ENCODE assay signal across 25 cellular contexts in genomic region chr22:49184736-49185135, GRCh38.
DNase-seq lines count a peak whose midpoint lies in the region; ATAC-seq and TF ChIP-seq lines count a peak whose summit lies in the region.
"Had no signal": no experiment of that assay in that cellular context is flagged by ENCODE, and none has a peak within 500 bp of the region (broad histone marks: within the 10 kb centered on the region; RNA-seq: fewer than 3 reads in every experiment).

No MANE protein-coding gene starts in this region.

- intact Hi-C loops in Right ventricle myocardium inferior (cut with DNase I), result no loop called here
- intact Hi-C loops in cardiac septum (cut with DNase I), result no loop called here
- intact Hi-C loops in lower lobe of right lung (cut with DNase I), result no loop called here

- ATAC-seq in Right ventricle myocardium inferior (no peak), lower lobe of right lung (no peak)
- no peak for ATAC-seq in naive thymus-derived CD8-positive, alpha-beta T cell
- ATAC-seq: A549, GM12878 had no signal

- H3K36me3 ChIP-seq in lower lobe of right lung, result no peaks in the 10 kb centered on the region

- H3K36me3 Mint-ChIP-seq in chondrocyte (ENCODE audit: low read depth), result no peaks in the 10 kb centered on the region
- no peaks in the 10 kb centered on the region for H3K36me3 Mint-ChIP-seq in naive thymus-derived CD8-positive, alpha-beta T cell
- H3K36me3 Mint-ChIP-seq: CD14-positive monocyte; CD4-positive, alpha-beta memory T cell; CD4-positive, CD25-positive, alpha-beta regulatory T cell; CD8-positive, alpha-beta memory T cell had no signal

- H3K9me3 ChIP-seq in lower lobe of right lung, result no peaks in the 10 kb centered on the region

- H3K4me1 ChIP-seq in lower lobe of right lung, result no peaks in the 10 kb centered on the region
- H3K4me1 ChIP-seq: A549 had no signal

- H3K27ac ChIP-seq in lower lobe of right lung, result no peak overlapping the region
- H3K27ac ChIP-seq: 22Rv1, A549 had no signal

- no peaks in the 10 kb centered on the region for H3K27me3 Mint-ChIP-seq in chondrocyte (ENCODE audit: low read depth)
- peaks cover 3 to 57% (median 27%) of the 10 kb centered on the region in 5 donors for H3K27me3 Mint-ChIP-seq in naive thymus-derived CD8-positive, alpha-beta T cell
- H3K27me3 Mint-ChIP-seq: CD4-positive, CD25-positive, alpha-beta regulatory T cell had no signal

- peaks cover 26% of the 10 kb centered on the region for H3K9me3 Mint-ChIP-seq in chondrocyte (ENCODE audit: low read depth)
- H3K9me3 Mint-ChIP-seq in naive thymus-derived CD8-positive, alpha-beta T cell, result no peaks in the 10 kb centered on the region
- H3K9me3 Mint-ChIP-seq: CD8-positive, alpha-beta memory T cell had no signal

- H3K4me3 ChIP-seq in lower lobe of right lung, result no peak overlapping the region
- H3K4me3 ChIP-seq: A549, GM12878 had no signal

- no peak overlapping the region for H3K27ac Mint-ChIP-seq in chondrocyte (ENCODE audit: unreplicated experiment)
- no peak overlapping the region for H3K27ac Mint-ChIP-seq in naive thymus-derived CD8-positive, alpha-beta T cell
- H3K27ac Mint-ChIP-seq: B cell; CD14-positive monocyte; CD4-positive, alpha-beta memory T cell; CD4-positive, CD25-positive, alpha-beta regulatory T cell; CD8-positive, alpha-beta memory T cell had no signal

- no peak for TF ChIP-seq CTCF in chondrocyte (IDR thresholded peaks at IDR 0.05)
- TF ChIP-seq CTCF in lower lobe of right lung (IDR thresholded peaks at IDR 0.05), result no peak

- H3K27me3 ChIP-seq in lower lobe of right lung (ENCODE audit: low read depth), result peaks cover 28% of the 10 kb centered on the region

- H3K4me1 Mint-ChIP-seq in chondrocyte (ENCODE audit: low read depth), result no peaks in the 10 kb centered on the region
- no peaks in the 10 kb centered on the region for H3K4me1 Mint-ChIP-seq in naive thymus-derived CD8-positive, alpha-beta T cell
- H3K4me1 Mint-ChIP-seq: B cell; CD14-positive monocyte; CD4-positive, CD25-positive, alpha-beta regulatory T cell; CD8-positive, alpha-beta memory T cell had no signal

- DNase-seq in Right ventricle myocardium inferior (ENCODE audit: missing footprints) (peak; percentile 53), cardiac septum (ENCODE audit: low spot score) (no peak), chondrocyte (ENCODE audit: low spot score) (peak; percentile 73), lower lobe of right lung (peak; percentile 20), amygdala (lab: John Stamatoyannopoulos, UW) (no peak)
- no peak for DNase-seq in naive thymus-derived CD8-positive, alpha-beta T cell
- no peak for DNase-seq in stimulated activated CD4-positive, alpha-beta T cell treated with anti-CD3 and anti-CD28 coated beads, Interleukin-2, amount 100 ng/mL, for 24 hours
- DNase-seq: AML-193; C1 segment of cervical spinal cord; CD4-positive, alpha-beta memory T cell; CD4-positive, CD25-positive, alpha-beta regulatory T cell; COR-L47; DMS 273 treated with DMSO at 0.1 percent for 48 hours; DMS153; DMS53; DMS79; DND-41; EL; GDM1 had no signal

- POLR2A ChIA-PET in naive thymus-derived CD8-positive, alpha-beta T cell (lab: Charles Lee), result no interaction called here

- H3K4me3 Mint-ChIP-seq in chondrocyte (ENCODE audit: unreplicated experiment), result no peak overlapping the region
- H3K4me3 Mint-ChIP-seq in naive thymus-derived CD8-positive, alpha-beta T cell, result no peak overlapping the region
- H3K4me3 Mint-ChIP-seq: B cell; CD14-positive monocyte; CD4-positive, alpha-beta memory T cell; CD4-positive, CD25-positive, alpha-beta regulatory T cell; CD8-positive, alpha-beta memory T cell had no signal

Comparison
In these comparisons a context has a peak if more than half of its experiments do, and no peak if none do; other contexts are left out.
1. DNase-seq: peak in Right ventricle myocardium inferior (single experiment), chondrocyte (single experiment) and lower lobe of right lung (single experiment); none in cardiac septum (single experiment), naive thymus-derived CD8-positive, alpha-beta T cell (0 of 10), amygdala (0 of 56) and stimulated activated CD4-positive, alpha-beta T cell treated with anti-CD3 and anti-CD28 coated beads, Interleukin-2, amount 100 ng/mL, for 24 hours (0 of 2).